ENCODE assay signal across 15 cellular contexts in the genomic region with DNA sequence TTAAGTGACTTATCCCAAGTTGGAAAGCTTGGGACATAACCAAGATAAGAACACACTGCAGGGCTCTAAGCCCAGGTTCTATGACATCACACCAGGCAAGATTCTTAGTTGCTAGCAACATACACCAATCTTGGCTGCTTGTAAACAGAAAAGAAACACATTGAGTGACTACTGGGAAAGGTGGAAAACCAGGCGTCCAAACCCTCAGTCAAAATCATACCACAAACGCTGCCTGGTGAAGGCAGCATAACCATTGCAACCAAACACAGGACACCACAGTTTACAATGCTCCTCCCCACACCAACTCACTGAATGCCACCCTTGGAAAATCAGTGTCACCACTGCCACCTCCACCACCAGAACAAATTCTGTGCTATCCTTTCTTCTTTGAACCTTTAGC.
A peak's percentile ranks its signal among the peaks of the same experiment; 100 is the strongest.
DNase-seq lines count a peak whose midpoint lies in the region; ATAC-seq, FAIRE-seq and TF ChIP-seq lines count a peak whose summit lies in the region.
"Had no signal": no experiment of that assay in that cellular context is flagged by ENCODE, and none has a peak within 500 bp of the region (broad histone marks: within the 10 kb centered on the region; RNA-seq: fewer than 3 reads in every experiment).

No MANE protein-coding gene starts in this region.

- 75 to 84% methylated on average over 2 of the region's 2 CpGs for WGBS in GM23248 (ENCODE audit: low coverage in 1 of 2, low lambda C conversion rate in 2 of 2, missing lambda C conversion rate in 2 of 2), 2 experiments

- peak; percentile 46 for DNase-seq in GM23248
- DNase-seq in astrocyte (ENCODE audit: low read depth): peak; percentile 73
- peak; percentile 15 for DNase-seq in left ventricle myocardium inferior
- DNase-seq in progenitor cell of endocrine pancreas (ENCODE audit: low spot score, unreplicated experiment): no peak
- DNase-seq in HTR-8/SVneo (ENCODE audit: insufficient read length, low spot score): no peak
- DNase-seq in RWPE1 (ENCODE audit: low spot score): no peak
- DNase-seq: GDM1, GOT3, naive B cell, NCI-H774, right lobe of liver had no signal

- no peak overlapping the region for H2AFZ ChIP-seq in GM23248
- no peak overlapping the region for H2AFZ ChIP-seq in astrocyte (ENCODE audit: low read depth, low read length)

- FAIRE-seq in astrocyte (lab: Jason Lieb, UNC): peak; percentile 39
- no peak for FAIRE-seq in HTR-8/SVneo (lab: Jason Lieb, UNC)
- FAIRE-seq: islet of Langerhans, TTC549 had no signal

- no peaks in the 10 kb centered on the region; the same call in 1 of the 2 replicates for H3K36me3 ChIP-seq in GM23248 (ENCODE audit: low read depth)
- no peaks in the 10 kb centered on the region for H3K36me3 ChIP-seq in astrocyte (ENCODE audit: insufficient read depth, low read length)
- no peaks in the 10 kb centered on the region for H3K36me3 ChIP-seq in left ventricle myocardium inferior
- H3K36me3 ChIP-seq: right lobe of liver had no signal

- H3K79me2 ChIP-seq in GM23248 (ENCODE audit: insufficient read depth) (0 out of 2 replicates have a peak, but pooled peaks cover 7% of the 10 kb centered on the region), astrocyte (ENCODE audit: insufficient read depth, low read length) (no peaks in the 10 kb centered on the region)

- no peaks in the 10 kb centered on the region for H3K9me2 ChIP-seq in GM23248 (ENCODE audit: insufficient read depth)

- H3K4me1 ChIP-seq in GM23248 (ENCODE audit: insufficient read depth) (no peaks in the 10 kb centered on the region), astrocyte (ENCODE audit: insufficient read depth, low read length) (no peaks in the 10 kb centered on the region), left ventricle myocardium inferior (peaks cover 41% of the 10 kb centered on the region)

- CTCF ChIA-PET in RWPE1 (lab: Yijun Ruan, JAX): no interaction called here

- ATAC-seq in GM19455 (IDR thresholded peaks at IDR 0.05; ENCODE audit: unreplicated experiment): no peak
- ATAC-seq: right lobe of liver had no signal

- H3K4me3 Mint-ChIP-seq in astrocyte (ENCODE audit: unreplicated experiment) (no peak overlapping the region), progenitor cell of endocrine pancreas (ENCODE audit: low read depth) (no peak overlapping the region)
- H3K4me3 Mint-ChIP-seq: stimulated activated naive CD8-positive, alpha-beta T cell treated with anti-CD3 and anti-CD28 coated beads, Interleukin-15, Interleukin-2, amounts not matched to agents 100 ng/mL and 50 ng/mL, for 24 hours had no signal

- H3F3A ChIP-seq in GM23248 (ENCODE audit: insufficient read depth): no peaks in the 10 kb centered on the region

- H3K27me3 ChIP-seq in GM23248 (replicated peaks; ENCODE audit: insufficient read depth) (no peaks in the 10 kb centered on the region), astrocyte (ENCODE audit: insufficient read depth, low read length) (no peaks in the 10 kb centered on the region), left ventricle myocardium inferior (ENCODE audit: low read depth) (no peaks in the 10 kb centered on the region)
- H3K27me3 ChIP-seq: right lobe of liver had no signal

- no peak overlapping the region for H3K4me2 ChIP-seq in GM23248 (ENCODE audit: unreplicated experiment)
- H3K4me2 ChIP-seq in astrocyte (ENCODE audit: low read length): no peak overlapping the region

- H3K27ac ChIP-seq in GM23248 (no peak overlapping the region), astrocyte (ENCODE audit: low read depth, low read length) (no peak overlapping the region), left ventricle myocardium inferior (replicated peaks) (peak overlapping the region; percentile 78), RWPE1 (no peak overlapping the region)
- H3K27ac ChIP-seq: right lobe of liver had no signal

- H3K27ac Mint-ChIP-seq in astrocyte (ENCODE audit: unreplicated experiment) (no peak overlapping the region), progenitor cell of endocrine pancreas (peak overlapping the region; percentile 56)
- H3K27ac Mint-ChIP-seq: naive B cell; stimulated activated naive CD8-positive, alpha-beta T cell treated with anti-CD3 and anti-CD28 coated beads, Interleukin-15, Interleukin-2, amounts not matched to agents 100 ng/mL and 50 ng/mL, for 24 hours had no signal

- H3K27me3 Mint-ChIP-seq in astrocyte (ENCODE audit: low read depth, unreplicated experiment): peaks cover 9% of the 10 kb centered on the region
- no peaks in the 10 kb centered on the region for H3K27me3 Mint-ChIP-seq in progenitor cell of endocrine pancreas
- H3K27me3 Mint-ChIP-seq: naive B cell; stimulated activated naive CD8-positive, alpha-beta T cell treated with anti-CD3 and anti-CD28 coated beads, Interleukin-15, Interleukin-2, amounts not matched to agents 100 ng/mL and 50 ng/mL, for 24 hours had no signal

- H3K4me3 ChIP-seq in GM23248: no peak overlapping the region
- no peak overlapping the region for H3K4me3 ChIP-seq in astrocyte (ENCODE audit: insufficient read depth, low read depth, low read length)
- peak overlapping the region; percentile 18 for H3K4me3 ChIP-seq in left ventricle myocardium inferior
- H3K4me3 ChIP-seq: right lobe of liver had no signal

- H3K36me3 Mint-ChIP-seq in astrocyte (ENCODE audit: low read depth, unreplicated experiment): peaks cover 5% of the 10 kb centered on the region
- H3K36me3 Mint-ChIP-seq in progenitor cell of endocrine pancreas (ENCODE audit: insufficient read depth): no peaks in the 10 kb centered on the region
- H3K36me3 Mint-ChIP-seq: naive B cell had no signal

- in situ Hi-C loops in GM23248 (cut with MboI): no loop called here

- H3K9ac ChIP-seq in GM23248 (no peak overlapping the region), astrocyte (ENCODE audit: low read length) (no peak overlapping the region)

- H4K20me1 ChIP-seq in GM23248 (ENCODE audit: insufficient read depth) (no peaks in the 10 kb centered on the region), astrocyte (ENCODE audit: insufficient read depth, low read length) (no peaks in the 10 kb centered on the region)

- POLR2A ChIA-PET in RWPE1 (lab: Yijun Ruan, JAX; ENCODE audit: low non-redundant PET): no interaction called here

- H3K9me3 Mint-ChIP-seq in astrocyte (ENCODE audit: unreplicated experiment) (no peaks in the 10 kb centered on the region), progenitor cell of endocrine pancreas (ENCODE audit: low read depth) (no peaks in the 10 kb centered on the region)
- H3K9me3 Mint-ChIP-seq: naive B cell; stimulated activated naive CD8-positive, alpha-beta T cell treated with anti-CD3 and anti-CD28 coated beads, Interleukin-15, Interleukin-2, amounts not matched to agents 100 ng/mL and 50 ng/mL, for 24 hours had no signal

- TF ChIP-seq CTCF in astrocyte (IDR thresholded peaks at IDR 0.05; ENCODE audit: insufficient read depth, low read depth, low read length) (no peak), left ventricle myocardium inferior (IDR thresholded peaks at IDR 0.05; ENCODE audit: borderline replicate concordance) (no peak), progenitor cell of endocrine pancreas (IDR thresholded peaks at IDR 0.05; ENCODE audit: unreplicated experiment) (no peak), RWPE1 (conservative IDR thresholded peaks at IDR 0.05; ENCODE audit: low read depth) (no peak)

- intact Hi-C loops in left ventricle myocardium inferior (cut with micrococcal nuclease): no loop called here

- H3K4me1 Mint-ChIP-seq in astrocyte (ENCODE audit: low read depth, unreplicated experiment) (peaks cover 13% of the 10 kb centered on the region), progenitor cell of endocrine pancreas (ENCODE audit: low read depth) (peaks cover 39% of the 10 kb centered on the region)

- H3K9me3 ChIP-seq in GM23248 (ENCODE audit: low read depth) (no peaks in the 10 kb centered on the region), astrocyte (ENCODE audit: insufficient read depth, low read depth, low read length) (no peaks in the 10 kb centered on the region), left ventricle myocardium inferior (replicated peaks) (no peaks in the 10 kb centered on the region)
- H3K9me3 ChIP-seq: right lobe of liver had no signal

Comparison
In these comparisons a context has a peak if more than half of its experiments do, and no peak if none do; other contexts are left out.
1. DNase-seq: peak in GM23248 (single experiment), astrocyte (single experiment) and left ventricle myocardium inferior (single experiment); none in progenitor cell of endocrine pancreas (single experiment), HTR-8/SVneo (single experiment) and RWPE1 (single experiment).